In the genomic region with DNA sequence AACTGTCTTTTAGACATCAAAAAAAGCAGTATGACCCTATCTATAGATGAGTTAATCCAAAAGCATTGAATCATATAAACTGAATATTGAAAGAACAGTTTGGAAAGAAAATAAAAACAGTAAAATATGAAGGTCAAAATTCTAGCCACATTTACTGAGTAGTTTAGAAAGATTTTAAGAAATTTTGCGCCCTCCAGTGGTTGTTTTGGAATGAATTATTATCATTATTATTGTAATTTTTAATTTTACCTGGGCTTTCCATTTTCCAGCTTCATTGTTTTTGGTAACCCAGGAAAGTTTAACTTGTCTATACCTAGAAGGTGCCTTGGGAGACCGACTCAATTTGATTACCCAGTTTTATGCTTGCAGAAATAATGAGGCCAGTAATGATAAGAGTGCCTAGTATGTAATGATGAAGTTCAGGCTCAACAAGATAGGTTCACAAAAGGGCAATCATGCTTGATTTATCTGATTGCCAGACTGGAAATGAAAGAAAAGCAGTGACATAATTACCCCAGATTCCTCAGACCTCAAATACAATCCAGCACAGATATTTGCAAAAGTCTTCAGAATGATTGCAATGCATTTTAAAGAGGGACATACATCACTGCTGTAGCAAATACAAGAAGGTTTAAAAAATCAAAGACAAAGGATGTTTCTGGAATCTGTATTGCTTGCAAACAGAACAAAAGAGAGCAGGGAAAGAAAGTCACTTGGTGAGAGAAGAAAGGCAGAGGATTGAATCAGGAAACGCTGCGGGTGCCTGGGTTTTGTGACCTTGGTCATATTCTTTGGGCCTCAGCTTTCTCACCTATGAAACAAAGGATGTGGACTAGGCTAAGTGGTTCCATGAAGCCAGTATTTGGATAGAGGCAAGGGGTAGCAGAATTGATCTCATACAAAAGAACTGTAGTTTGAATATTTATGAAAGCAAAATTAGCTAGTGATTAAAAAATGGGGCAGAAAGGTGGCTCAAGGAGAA, we compare ENCODE assay signal across 8 cellular contexts.
DNase-seq lines count a peak whose midpoint lies in the region; ATAC-seq and TF ChIP-seq lines count a peak whose summit lies in the region.

No MANE protein-coding gene starts in this region.

- no peak for ATAC-seq in GM21367 (IDR thresholded peaks at IDR 0.05; ENCODE audit: unreplicated experiment)
- no peak for ATAC-seq in HG03520 (IDR thresholded peaks at IDR 0.05; ENCODE audit: unreplicated experiment)
- no peak for ATAC-seq in GM19324 (IDR thresholded peaks at IDR 0.05; ENCODE audit: low FRiP score, unreplicated experiment)
- no peak for ATAC-seq in HG03469 (IDR thresholded peaks at IDR 0.05; ENCODE audit: unreplicated experiment)

- no peak overlapping the region for H3K4me3 ChIP-seq in AG09309 (ENCODE audit: control insufficient read depth, low read depth, low read length)
- H3K4me3 ChIP-seq in HFF-Myc (replicated peaks; ENCODE audit: low read depth, low read length) = no peak overlapping the region

- TF ChIP-seq CTCF in AG09309 (IDR thresholded peaks at IDR 0.05; ENCODE audit: control insufficient read depth, insufficient read depth, low read depth, low read length, missing control alignments) (peak; percentile 18), HFF-Myc (IDR thresholded peaks at IDR 0.05; ENCODE audit: low read depth, low read length, missing control alignments) (peak; percentile 2)

- DNase-seq in AG09309 (ENCODE audit: low read depth) (no peak), HFF-Myc (ENCODE audit: extremely low read depth, low read depth) (no peak), RPMI7951 (ENCODE audit: low read depth) (peak; percentile 9), glomerular visceral epithelial cell (ENCODE audit: extremely low spot score) (peak; percentile 20)

Comparison
In these comparisons a context has a peak if more than half of its experiments do, and no peak if none do; other contexts are left out.
1. DNase-seq: peak in RPMI7951 (single experiment) and glomerular visceral epithelial cell (single experiment); none in AG09309 (single experiment) and HFF-Myc (single experiment).